ENCODE assay signal across 13 cellular contexts in the genomic region with DNA sequence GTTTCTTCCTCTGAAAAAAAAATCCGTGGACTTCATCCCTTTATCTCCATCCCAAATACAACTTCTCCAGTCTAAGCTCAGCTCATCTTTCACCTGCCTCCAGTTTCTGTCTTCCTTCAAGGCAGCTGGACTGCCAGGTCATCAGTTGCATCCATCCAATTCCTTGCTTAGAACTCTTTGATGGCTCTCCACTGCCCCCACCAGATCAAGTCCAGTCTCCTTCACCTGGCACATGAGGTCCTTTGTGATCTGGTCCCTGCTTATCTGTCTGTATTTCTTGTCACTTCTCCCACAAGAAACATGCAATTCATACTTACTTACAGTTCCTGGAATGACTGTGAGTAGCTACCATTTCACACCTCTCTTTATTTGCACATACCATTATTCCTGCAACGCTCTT. TPM values are rescaled to one million over a fixed set of nuclear protein-coding genes. Genes with fewer than 3 reads are reported as not detected.
DNase-seq lines count a peak whose midpoint lies in the region; ATAC-seq and TF ChIP-seq lines count a peak whose summit lies in the region.
"Had no signal": no experiment of that assay in that cellular context is flagged by ENCODE, and none has a peak within 500 bp of the region (broad histone marks: within the 10 kb centered on the region; RNA-seq: fewer than 3 reads in every experiment).

No MANE protein-coding gene starts in this region.

- H3K9me3 ChIP-seq in breast epithelium: no peaks in the 10 kb centered on the region
- H3K9me3 ChIP-seq in esophagus squamous epithelium: no peaks in the 10 kb centered on the region
- H3K9me3 ChIP-seq in colonic mucosa: no peaks in the 10 kb centered on the region

- H3K9ac ChIP-seq in colonic mucosa (ENCODE audit: low read depth in 2 of 2, low read length in 2 of 2): no peak overlapping the region

- H3K27me3 Mint-ChIP-seq in MCF 10A (ENCODE audit: insufficient read depth, unreplicated experiment) (peaks cover 24% of the 10 kb centered on the region), chondrocyte (ENCODE audit: low read depth) (peaks cover 2% of the 10 kb centered on the region), progenitor cell of endocrine pancreas (no peaks in the 10 kb centered on the region)

- no peak overlapping the region for H3K27ac Mint-ChIP-seq in MCF 10A (ENCODE audit: low read depth, unreplicated experiment)
- no peak overlapping the region for H3K27ac Mint-ChIP-seq in chondrocyte (ENCODE audit: unreplicated experiment)
- H3K27ac Mint-ChIP-seq in progenitor cell of endocrine pancreas: no peak overlapping the region
- H3K27ac Mint-ChIP-seq: activated CD8-positive, alpha-beta memory T cell treated with anti-CD3 and anti-CD28 coated beads, Interleukin-2, amount 10 ng/mL, durations not matched to agents 7 days and 5 days; CD4-positive, CD25-positive, alpha-beta regulatory T cell had no signal

- BruUV-seq in MCF 10A (replicated peaks; lab: Mats Ljungman, UMichigan): no TSS peak

- CTCF ChIA-PET in MCF 10A (lab: Yijun Ruan, JAX): interaction anchor here (0.6 to 7.1 kb wide), 32 partner anchors 9 to 1155 kb away, joined by 3 to 197 read pairs (median 4); a partner anchor contains a TSS

- H3K4me3 ChIP-seq in breast epithelium: no peak overlapping the region
- H3K4me3 ChIP-seq in NB4 (ENCODE audit: low read depth, low read length): no peak overlapping the region
- no peak overlapping the region for H3K4me3 ChIP-seq in esophagus squamous epithelium
- no peak overlapping the region for H3K4me3 ChIP-seq in colonic mucosa

- H3K36me3 ChIP-seq in breast epithelium: no peaks in the 10 kb centered on the region
- H3K36me3 ChIP-seq in esophagus squamous epithelium: no peaks in the 10 kb centered on the region
- no peaks in the 10 kb centered on the region for H3K36me3 ChIP-seq in colonic mucosa

- DNase-seq in MCF 10A (ENCODE audit: unreplicated experiment) (peak; percentile 51), breast epithelium (ENCODE audit: low spot score in 2 of 2) (no peak), NB4 (ENCODE audit: low read depth) (peak; percentile 4), chondrocyte (ENCODE audit: low spot score) (no peak), progenitor cell of endocrine pancreas (ENCODE audit: low spot score, unreplicated experiment) (no peak), esophagus squamous epithelium (lab: John Stamatoyannopoulos, UW) (no peak), omental fat pad (ENCODE audit: low spot score) (no peak), colonic mucosa (no peak)
- DNase-seq: activated CD8-positive, alpha-beta memory T cell treated with anti-CD3 and anti-CD28 coated beads, Interleukin-2, amount 10 ng/mL, durations not matched to agents 7 days and 5 days; caudate nucleus; NCI-H1930; stimulated activated CD4-positive, alpha-beta T cell treated with anti-CD3 and anti-CD28 coated beads, Interleukin-1b, Interleukin-23, amount 100 ng/mL, for 48 hours had no signal

- H3K4me1 Mint-ChIP-seq in MCF 10A (ENCODE audit: insufficient read depth, unreplicated experiment) (no peaks in the 10 kb centered on the region), chondrocyte (ENCODE audit: low read depth) (no peaks in the 10 kb centered on the region), progenitor cell of endocrine pancreas (ENCODE audit: low read depth) (no peaks in the 10 kb centered on the region)
- H3K4me1 Mint-ChIP-seq: activated CD8-positive, alpha-beta memory T cell treated with anti-CD3 and anti-CD28 coated beads, Interleukin-2, amount 10 ng/mL, durations not matched to agents 7 days and 5 days; CD4-positive, CD25-positive, alpha-beta regulatory T cell had no signal

- ATAC-seq in omental fat pad (ENCODE audit: low FRiP score): no peak
- ATAC-seq: activated CD8-positive, alpha-beta memory T cell treated with anti-CD3 and anti-CD28 coated beads, Interleukin-2, amount 10 ng/mL, durations not matched to agents 7 days and 5 days had no signal

- no peaks in the 10 kb centered on the region for H3K36me3 Mint-ChIP-seq in MCF 10A (ENCODE audit: insufficient read depth, unreplicated experiment)
- H3K36me3 Mint-ChIP-seq in chondrocyte (ENCODE audit: low read depth): no peaks in the 10 kb centered on the region
- H3K36me3 Mint-ChIP-seq in progenitor cell of endocrine pancreas (ENCODE audit: insufficient read depth): no peaks in the 10 kb centered on the region
- H3K36me3 Mint-ChIP-seq: activated CD8-positive, alpha-beta memory T cell treated with anti-CD3 and anti-CD28 coated beads, Interleukin-2, amount 10 ng/mL, durations not matched to agents 7 days and 5 days; CD4-positive, CD25-positive, alpha-beta regulatory T cell had no signal

- H3K27ac ChIP-seq in breast epithelium: no peak overlapping the region
- no peak overlapping the region for H3K27ac ChIP-seq in esophagus squamous epithelium
- H3K27ac ChIP-seq in colonic mucosa: no peak overlapping the region

- intact Hi-C loops in MCF 10A (cut with micrococcal nuclease): loop anchor here (5.0 kb wide), 6 partner anchors 64 to 1274 kb away; a partner anchor contains a TSS
- intact Hi-C loops in breast epithelium (cut with DNase I; ENCODE audit: low total_unique reads): no loop called here
- intact Hi-C loops in esophagus squamous epithelium (cut with DNase I): loop anchor here (10.0 kb wide), 1 partner anchor 61 kb away; no protein-coding TSS in a partner anchor
- intact Hi-C loops in colonic mucosa (cut with DNase I): loop anchor here (5.0 to 10.0 kb wide), 2 partner anchors 561 to 604 kb away; no protein-coding TSS in a partner anchor

- H3K4me3 Mint-ChIP-seq in MCF 10A (ENCODE audit: unreplicated experiment) (no peak overlapping the region), chondrocyte (ENCODE audit: unreplicated experiment) (no peak overlapping the region), progenitor cell of endocrine pancreas (ENCODE audit: low read depth) (no peak overlapping the region)
- H3K4me3 Mint-ChIP-seq: activated CD8-positive, alpha-beta memory T cell treated with anti-CD3 and anti-CD28 coated beads, Interleukin-2, amount 10 ng/mL, durations not matched to agents 7 days and 5 days; CD4-positive, CD25-positive, alpha-beta regulatory T cell had no signal

- POLR2A ChIA-PET in MCF 10A (lab: Yijun Ruan, JAX): interaction anchor here (0.7 to 1.3 kb wide), 2 partner anchors 237 to 603 kb away, joined by 6 read pairs; no protein-coding TSS in a partner anchor

- TF ChIP-seq CTCF in MCF 10A (IDR thresholded peaks at IDR 0.05; ENCODE audit: unreplicated experiment): peak; percentile 39
- TF ChIP-seq CTCF in breast epithelium (IDR thresholded peaks at IDR 0.05): no peak
- TF ChIP-seq CTCF in NB4 (IDR thresholded peaks at IDR 0.05; ENCODE audit: low read depth, low read length): no peak
- TF ChIP-seq CTCF in chondrocyte (IDR thresholded peaks at IDR 0.05): peak; percentile 41
- peak; percentile 24 for TF ChIP-seq CTCF in progenitor cell of endocrine pancreas (IDR thresholded peaks at IDR 0.05; ENCODE audit: unreplicated experiment)
- TF ChIP-seq CTCF in esophagus squamous epithelium (IDR thresholded peaks at IDR 0.05): peak in 1 of 6 experiments; percentile 12
- TF ChIP-seq CTCF in omental fat pad (IDR thresholded peaks at IDR 0.05): no peak
- no peak for TF ChIP-seq CTCF in colonic mucosa (IDR thresholded peaks at IDR 0.05)

- H3K4me1 ChIP-seq in breast epithelium (no peaks in the 10 kb centered on the region), esophagus squamous epithelium (no peaks in the 10 kb centered on the region), colonic mucosa (no peaks in the 10 kb centered on the region)

- H3K27me3 ChIP-seq in breast epithelium (peaks cover 0 to 38% of the 10 kb centered on the region in 2 donors), esophagus squamous epithelium (no peaks in the 10 kb centered on the region), colonic mucosa (no peaks in the 10 kb centered on the region)

- 34 to 36% methylated on average over 2 of the region's 2 CpGs for WGBS in esophagus squamous epithelium, 2 donors

- TF ChIP-seq POLR2A in breast epithelium (IDR thresholded peaks at IDR 0.05): no peak
- TF ChIP-seq POLR2A in NB4 (IDR thresholded peaks at IDR 0.05; ENCODE audit: extremely low read depth, insufficient read length): no peak
- TF ChIP-seq POLR2A in esophagus squamous epithelium (IDR thresholded peaks at IDR 0.05): no peak

- H3K9me3 Mint-ChIP-seq in MCF 10A (ENCODE audit: unreplicated experiment) (no peaks in the 10 kb centered on the region), chondrocyte (ENCODE audit: low read depth) (peaks cover 6% of the 10 kb centered on the region), progenitor cell of endocrine pancreas (ENCODE audit: low read depth) (peaks cover 10% of the 10 kb centered on the region)

RNA-seq across cellular contexts. Expression of a gene that starts 33.8 kb away (rescaled TPM):
- total RNA-seq in MCF 10A (2022) (not detected in 2 replicates), breast epithelium (not detected), chondrocyte (not detected in 3 replicates), progenitor cell of endocrine pancreas (not detected in 2 replicates), esophagus squamous epithelium (not detected), omental fat pad (not detected), colonic mucosa (not detected)
- total RNA-seq: activated CD8-positive, alpha-beta memory T cell treated with anti-CD3 and anti-CD28 coated beads, Interleukin-2, amount 10 ng/mL, durations not matched to agents 7 days and 5 days; CD4-positive, CD25-positive, alpha-beta regulatory T cell had no signal

RNA-seq across cellular contexts. Expression of a gene that starts 37.2 kb away (rescaled TPM):
- total RNA-seq in MCF 10A (2022) (31.9 and 36.3 TPM in 2 replicates), breast epithelium (10 to 100 TPM; 71.8 to 87.2 (median 86.9) TPM), chondrocyte (30.7 to 32.9 TPM (median 32.0 TPM) in 3 replicates), progenitor cell of endocrine pancreas (58.8 and 60.1 TPM in 2 replicates), esophagus squamous epithelium (10 to 100 TPM; 26.5 to 66.0 (median 45.6) TPM), omental fat pad (10 to 100 TPM; 43.1 to 63.7 (median 54.4) TPM), colonic mucosa (10 to 100 TPM; 48.0 to 87.5 TPM)

RNA-seq across cellular contexts. Expression of a gene that starts 46.3 kb away (rescaled TPM):
- total RNA-seq in MCF 10A (2022) (0.14 TPM in 1 of 2 replicates, not detected in the other), breast epithelium (not detected), chondrocyte (not detected in 3 replicates), progenitor cell of endocrine pancreas (not detected in 2 replicates), esophagus squamous epithelium (not detected), omental fat pad (not detected), colonic mucosa (not detected)
- total RNA-seq: activated CD8-positive, alpha-beta memory T cell treated with anti-CD3 and anti-CD28 coated beads, Interleukin-2, amount 10 ng/mL, durations not matched to agents 7 days and 5 days; CD4-positive, CD25-positive, alpha-beta regulatory T cell had no signal

Comparison
In these comparisons a context has a peak if more than half of its experiments do, and no peak if none do; other contexts are left out.
1. DNase-seq: peak in MCF 10A (single experiment) and NB4 (single experiment); none in breast epithelium (0 of 2), chondrocyte (single experiment), progenitor cell of endocrine pancreas (single experiment), esophagus squamous epithelium (single experiment), omental fat pad (single experiment) and colonic mucosa (single experiment).
2. CTCF ChIP-seq: peak in MCF 10A (single experiment), chondrocyte (single experiment) and progenitor cell of endocrine pancreas (single experiment); none in breast epithelium (0 of 3), NB4 (single experiment), omental fat pad (0 of 3) and colonic mucosa (single experiment).